In the genomic region with DNA sequence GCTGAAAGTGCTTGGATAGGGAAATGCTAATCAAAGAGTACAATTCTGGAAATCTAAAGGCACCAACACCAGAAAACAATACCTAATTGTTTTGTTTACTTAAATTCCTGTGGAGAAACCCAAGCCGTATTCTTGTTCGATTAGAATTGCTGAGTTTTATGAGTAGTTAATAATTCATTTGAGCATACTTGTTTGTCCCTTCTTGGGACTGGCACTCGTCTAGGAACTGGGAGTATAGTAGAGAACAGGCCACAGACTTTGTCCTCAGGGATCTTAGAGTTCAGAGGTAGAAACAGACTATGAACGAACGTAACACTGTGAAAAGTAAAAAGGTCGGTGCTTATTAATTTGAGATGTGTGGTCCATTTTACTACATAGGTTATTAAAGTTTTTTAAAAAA, we compare ENCODE assay signal across 31 cellular contexts. TPM values are rescaled to one million over a fixed set of nuclear protein-coding genes. Genes with fewer than 3 reads are reported as not detected.
"Had no signal": no experiment of that assay in that cellular context is flagged by ENCODE, and none has a peak within 500 bp of the region (broad histone marks: within the 10 kb centered on the region; RNA-seq: fewer than 3 reads in every experiment).

No MANE protein-coding gene starts in this region.

- H3K4me3 ChIP-seq: neural progenitor cell, ovary, prostate gland, skin epidermis, stomach, thoracic aorta, thyroid gland, tibial nerve, upper lobe of left lung, vagina had no signal

- H3K36me3 ChIP-seq: neural progenitor cell, ovary, prostate gland, stomach, thoracic aorta, thyroid gland, tibial nerve, upper lobe of left lung, vagina had no signal

- H3K4me1 Mint-ChIP-seq: naive thymus-derived CD4-positive, alpha-beta T cell; natural killer cell; nephron; stimulated activated effector memory CD8-positive, alpha-beta T cell treated with anti-CD3 and anti-CD28 coated beads, Interleukin-12 subunit alpha, Interleukin-12 subunit beta, amount 100 ng/mL, for 72 hours; stimulated activated naive B cell treated with anti-CD40 and anti-IgM and Interleukin-4, amounts not matched to agents 10 μg/mL and 1 μg/mL and 100 μg/mL, for 72 hours had no signal

- H3K4me3 Mint-ChIP-seq: naive thymus-derived CD4-positive, alpha-beta T cell; natural killer cell; nephron; neural progenitor cell; stimulated activated effector memory CD8-positive, alpha-beta T cell treated with anti-CD3 and anti-CD28 coated beads, Interleukin-12 subunit alpha, Interleukin-12 subunit beta, amount 100 ng/mL, for 72 hours; stimulated activated naive B cell treated with anti-CD40 and anti-IgM and Interleukin-4, amounts not matched to agents 10 μg/mL and 1 μg/mL and 100 μg/mL, for 72 hours; stimulated activated naive CD8-positive, alpha-beta T cell treated with anti-CD3 and anti-CD28 coated beads, Interleukin-15, Interleukin-2, amounts not matched to agents 100 ng/mL and 50 ng/mL, for 24 hours had no signal

- H2AFZ ChIP-seq: neural progenitor cell, parathyroid adenoma had no signal

- H3K27me3 Mint-ChIP-seq: stimulated activated naive B cell treated with anti-CD40 and anti-IgM and Interleukin-4, amounts not matched to agents 10 μg/mL and 1 μg/mL and 100 μg/mL, for 72 hours; stimulated activated naive CD8-positive, alpha-beta T cell treated with anti-CD3 and anti-CD28 coated beads, Interleukin-15, Interleukin-2, amounts not matched to agents 100 ng/mL and 50 ng/mL, for 24 hours had no signal

- H3K4me2 ChIP-seq: neural progenitor cell had no signal

- H3K27me3 ChIP-seq: neural progenitor cell, ovary, stomach, thyroid gland, tibial nerve, upper lobe of left lung, vagina had no signal

- H3K9me3 Mint-ChIP-seq: naive thymus-derived CD4-positive, alpha-beta T cell; nephron; neural progenitor cell; stimulated activated naive B cell treated with anti-CD40 and anti-IgM and Interleukin-4, amounts not matched to agents 10 μg/mL and 1 μg/mL and 100 μg/mL, for 72 hours; stimulated activated naive CD8-positive, alpha-beta T cell treated with anti-CD3 and anti-CD28 coated beads, Interleukin-15, Interleukin-2, amounts not matched to agents 100 ng/mL and 50 ng/mL, for 24 hours had no signal

- H3K27ac ChIP-seq: neural progenitor cell, ovary, parathyroid adenoma, prostate gland, skin epidermis, stomach, thoracic aorta, thyroid gland, tibial nerve, upper lobe of left lung, vagina had no signal

- H3K9me3 ChIP-seq: ovary, prostate gland, stomach, thoracic aorta, thyroid gland, tibial nerve, upper lobe of left lung, vagina had no signal

- H3K36me3 Mint-ChIP-seq: naive thymus-derived CD4-positive, alpha-beta T cell; natural killer cell; neural progenitor cell; stimulated activated effector memory CD8-positive, alpha-beta T cell treated with anti-CD3 and anti-CD28 coated beads, Interleukin-12 subunit alpha, Interleukin-12 subunit beta, amount 100 ng/mL, for 72 hours; stimulated activated naive B cell treated with anti-CD40 and anti-IgM and Interleukin-4, amounts not matched to agents 10 μg/mL and 1 μg/mL and 100 μg/mL, for 72 hours had no signal

- H3K4me1 ChIP-seq: neural progenitor cell, parathyroid adenoma, prostate gland, stomach, thyroid gland, tibial nerve, upper lobe of left lung, vagina had no signal

- FAIRE-seq: urothelium cell line had no signal

- ATAC-seq: naive thymus-derived CD4-positive, alpha-beta T cell; natural killer cell; right cardiac atrium; sciatic nerve; stimulated activated effector memory CD8-positive, alpha-beta T cell treated with anti-CD3 and anti-CD28 coated beads, Interleukin-12 subunit alpha, Interleukin-12 subunit beta, amount 100 ng/mL, for 72 hours; stimulated activated naive B cell treated with anti-CD40 and anti-IgM and Interleukin-4, amounts not matched to agents 10 μg/mL and 1 μg/mL and 100 μg/mL, for 72 hours had no signal

- H3K9ac ChIP-seq: neural progenitor cell, parathyroid adenoma had no signal

- H3K79me2 ChIP-seq: parathyroid adenoma had no signal

- H3K27ac Mint-ChIP-seq: naive thymus-derived CD4-positive, alpha-beta T cell; natural killer cell; neural progenitor cell; stimulated activated effector memory CD8-positive, alpha-beta T cell treated with anti-CD3 and anti-CD28 coated beads, Interleukin-12 subunit alpha, Interleukin-12 subunit beta, amount 100 ng/mL, for 72 hours; stimulated activated naive B cell treated with anti-CD40 and anti-IgM and Interleukin-4, amounts not matched to agents 10 μg/mL and 1 μg/mL and 100 μg/mL, for 72 hours; stimulated activated naive CD8-positive, alpha-beta T cell treated with anti-CD3 and anti-CD28 coated beads, Interleukin-15, Interleukin-2, amounts not matched to agents 100 ng/mL and 50 ng/mL, for 24 hours had no signal

- DNase-seq: naive thymus-derived CD4-positive, alpha-beta T cell; natural killer cell; occipital lobe; ovary; posterior cingulate gyrus; right cardiac atrium; stimulated activated CD4-positive, alpha-beta T cell treated with anti-CD3 and anti-CD28 coated beads, Interleukin-15, amount 100 ng/mL, for 24 hours; stimulated activated CD4-positive, alpha-beta T cell treated with anti-CD3 and anti-CD28 coated beads, Interleukin-2, amount 100 ng/mL, for 24 hours; stimulated activated CD4-positive, alpha-beta T cell treated with anti-CD3 and anti-CD28 coated beads, Interleukin-2, amount 100 ng/mL, for 48 hours; stimulated activated CD4-positive, alpha-beta T cell treated with anti-CD3 and anti-CD28 coated beads, Interleukin-4, amount 100 ng/mL, for 24 hours; stimulated activated naive B cell treated with anti-CD40 and anti-IgM and Interleukin-4, amounts not matched to agents 10 μg/mL and 1 μg/mL and 100 μg/mL, for 72 hours; stimulated activated naive CD4-positive, alpha-beta T cell treated with Interleukin-2 at 50 U/mL for 16 hours; stomach; thyroid gland; trophoblast cell; upper lobe of left lung had no signal

RNA-seq across cellular contexts. Expression of a gene that starts 39.4 kb away (rescaled TPM):
- total RNA-seq: naive thymus-derived CD4-positive, alpha-beta T cell; natural killer cell; occipital lobe; osteoblast; sciatic nerve; subcutaneous adipose tissue; thoracic aorta; tibial nerve; upper lobe of left lung; vagina had no signal
- polyA plus RNA-seq: naive thymus-derived CD4-positive, alpha-beta T cell; neural cell; right cardiac atrium; stomach had no signal
